ENCODE assay signal across 8 cellular contexts in the genomic region with DNA sequence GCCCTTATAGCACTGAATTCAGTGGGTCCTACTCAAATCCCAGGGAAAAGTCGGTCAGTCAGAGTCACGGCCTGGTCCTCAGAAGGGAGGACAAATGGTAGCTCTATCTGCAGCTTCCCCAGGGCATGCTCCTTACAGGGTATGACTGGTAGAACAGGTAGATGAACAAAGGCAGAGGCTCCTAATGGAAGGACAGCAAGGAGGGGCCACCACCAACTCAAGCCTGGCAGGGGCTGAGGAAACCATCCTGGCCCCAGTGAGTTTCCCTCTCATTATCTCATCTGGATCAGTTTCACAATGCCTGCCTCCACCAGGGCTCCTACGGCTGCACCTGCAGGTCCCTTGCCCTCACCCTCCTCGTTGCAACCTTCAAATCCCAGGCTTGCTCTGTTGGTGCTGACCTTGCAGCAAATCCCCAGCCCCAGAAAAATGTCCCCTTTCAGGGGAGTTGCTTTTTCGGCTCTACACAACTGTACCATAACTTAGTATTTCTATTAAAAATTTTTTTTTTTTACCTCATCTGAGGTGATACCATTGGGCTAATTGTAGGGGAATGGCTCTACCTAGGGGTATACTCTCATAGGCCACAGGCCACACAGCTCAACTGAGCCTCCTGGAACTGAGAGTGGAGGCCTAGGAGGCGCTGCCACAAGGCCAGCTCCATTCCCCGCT. TPM values are rescaled to one million over a fixed set of nuclear protein-coding genes. Genes with fewer than 3 reads are reported as not detected.
DNase-seq lines count a peak whose midpoint lies in the region; ATAC-seq and TF ChIP-seq lines count a peak whose summit lies in the region.

No MANE protein-coding gene starts in this region.

- H3K23ac ChIP-seq in H9 (ENCODE audit: insufficient read length, low read depth, low read length), result no peak overlapping the region

- no peak overlapping the region for H3K18ac ChIP-seq in H9 (ENCODE audit: insufficient read length, low read depth, low read length)

- TF ChIP-seq CTCF in GM06990 (IDR thresholded peaks at IDR 0.05; ENCODE audit: insufficient read depth, low read length, poor library complexity, severe bottlenecking), result peak; percentile 26
- TF ChIP-seq CTCF in H9 (conservative IDR thresholded peaks at IDR 0.05), result 0 out of 3 replicates have a peak, but pooled peaks have one; percentile 13
- TF ChIP-seq CTCF in foreskin fibroblast (IDR thresholded peaks at IDR 0.05; ENCODE audit: low read depth, low read length), result no peak

- no peak overlapping the region for H4K91ac ChIP-seq in H9 (ENCODE audit: insufficient read length, low read depth, low read length)

- no peak overlapping the region for H3K56ac ChIP-seq in H9 (ENCODE audit: insufficient read length, low read depth, low read length)

- H3K27ac Mint-ChIP-seq in H9, result peak overlapping the region in 1 of 3 experiments; percentile 82; a peak in 2 of 7 replicates
- peak overlapping the region; percentile 100 for H3K27ac Mint-ChIP-seq in activated CD4-positive, alpha-beta memory T cell treated with anti-CD3 and anti-CD28 coated beads for 36 hours
- peak overlapping the region; percentile 78 to 98 (median 94) for H3K27ac Mint-ChIP-seq in naive thymus-derived CD8-positive, alpha-beta T cell

- H3K4me3 ChIP-seq in GM06990 (replicated peaks; ENCODE audit: low read depth, low read length) (peak overlapping the region; percentile 26; the same call in 1 of the 2 replicates), foreskin fibroblast (ENCODE audit: low read depth in 1 of 2, low read length in 2 of 2) (no peak overlapping the region)

- no peak overlapping the region for H3K27ac ChIP-seq in H9 (ENCODE audit: insufficient read length, low read depth, low read length)

- no peaks in the 10 kb centered on the region for H3K4me1 ChIP-seq in H9 (ENCODE audit: insufficient read depth, low read length)

- no peak overlapping the region for H3K4me3 Mint-ChIP-seq in H9
- peak overlapping the region; percentile 99 for H3K4me3 Mint-ChIP-seq in activated CD4-positive, alpha-beta memory T cell treated with anti-CD3 and anti-CD28 coated beads for 36 hours
- H3K4me3 Mint-ChIP-seq in naive thymus-derived CD8-positive, alpha-beta T cell, result peak overlapping the region in 7 of 10 donors; percentile 46 to 99 (median 93)

- H3K14ac ChIP-seq in H9 (ENCODE audit: insufficient read depth, low read length), result no peak overlapping the region; the same call in 1 of the 2 replicates

- peaks cover 4% of the 10 kb centered on the region for H3K79me1 ChIP-seq in H9 (ENCODE audit: insufficient read depth, low read depth, low read length, poor library complexity, severe bottlenecking)

- DNase-seq in GM06990 (ENCODE audit: extremely low read depth, insufficient read length) (no peak), H9 (no peak), cerebellum (ENCODE audit: low spot score) (no peak), foreskin fibroblast (no peak), NCI-H774 (lab: John Stamatoyannopoulos, UW) (no peak), NCI-H2171 treated with DMSO at 0.1 percent for 48 hours (lab: John Stamatoyannopoulos, UW) (no peak)
- peak; percentile 66 for DNase-seq in activated CD4-positive, alpha-beta memory T cell treated with anti-CD3 and anti-CD28 coated beads for 36 hours
- DNase-seq in naive thymus-derived CD8-positive, alpha-beta T cell, result peak in 1 of 10 donors; percentile 15

- no peak overlapping the region for H2BK12ac ChIP-seq in H9 (ENCODE audit: insufficient read length, low read depth, low read length)

- WGBS in H9 (ENCODE audit: extremely low coverage, insufficient read length, low lambda C conversion rate), result no CpG with 5 or more reads among the region's 7 CpGs

- H2BK15ac ChIP-seq in H9 (ENCODE audit: low read depth, low read length), result no peak overlapping the region

- CTCF ChIA-PET in activated CD4-positive, alpha-beta memory T cell treated with anti-CD3 and anti-CD28 coated beads for 36 hours (lab: Charles Lee), result interaction anchor here (0.6 to 5.8 kb wide), 7 partner anchors 9 to 1391 kb away, joined by 3 to 46 read pairs (median 4); partner anchors contain the start of gene CCM2

- no peak overlapping the region for H4K8ac ChIP-seq in H9 (replicated peaks; ENCODE audit: insufficient read length, low read depth, low read length)

- no peak overlapping the region for H2AFZ ChIP-seq in H9 (ENCODE audit: low read length)

- intact Hi-C loops in activated CD4-positive, alpha-beta memory T cell treated with anti-CD3 and anti-CD28 coated beads for 36 hours (cut with micrococcal nuclease), result no loop called here

- H2AK5ac ChIP-seq in H9 (ENCODE audit: insufficient read length, low read length), result no peak overlapping the region

- peaks cover 37% of the 10 kb centered on the region for H3K36me3 ChIP-seq in GM06990 (ENCODE audit: control insufficient read depth, insufficient read depth, low read length)

- no peak overlapping the region for H3K4ac ChIP-seq in H9 (ENCODE audit: low read depth, low read length)

- no peaks in the 10 kb centered on the region; a peak in 1 of 5 replicates for H3K9me3 Mint-ChIP-seq in H9
- no peaks in the 10 kb centered on the region for H3K9me3 Mint-ChIP-seq in activated CD4-positive, alpha-beta memory T cell treated with anti-CD3 and anti-CD28 coated beads for 36 hours
- H3K9me3 Mint-ChIP-seq in naive thymus-derived CD8-positive, alpha-beta T cell, result no peaks in the 10 kb centered on the region

- H2BK120ac ChIP-seq in H9 (ENCODE audit: low read depth, low read length, poor library complexity, severe bottlenecking), result no peak overlapping the region

- no peak overlapping the region for H4K5ac ChIP-seq in H9 (ENCODE audit: insufficient read length, low read depth, low read length)

- H4K20me1 ChIP-seq in H9 (ENCODE audit: control insufficient read depth, insufficient read depth, insufficient read length), result no peaks in the 10 kb centered on the region

- H3K27me3 Mint-ChIP-seq in H9 (ENCODE audit: low read depth), result no peaks in the 10 kb centered on the region; the same call in 1 of the 2 replicates
- H3K27me3 Mint-ChIP-seq in activated CD4-positive, alpha-beta memory T cell treated with anti-CD3 and anti-CD28 coated beads for 36 hours, result no peaks in the 10 kb centered on the region
- no peaks in the 10 kb centered on the region for H3K27me3 Mint-ChIP-seq in naive thymus-derived CD8-positive, alpha-beta T cell

- H3K79me2 ChIP-seq in H9 (ENCODE audit: insufficient read depth, low read length), result peaks cover 13% of the 10 kb centered on the region; the same call in 1 of the 2 replicates

- no peaks in the 10 kb centered on the region for H3K9me3 ChIP-seq in H9 (ENCODE audit: control insufficient read depth, low read depth, low read length)

- no peak overlapping the region for H2BK5ac ChIP-seq in H9 (ENCODE audit: insufficient read length, low read length)

- H3K27me3 ChIP-seq in GM06990 (replicated peaks; ENCODE audit: control insufficient read depth, insufficient read depth, low read length) (no peaks in the 10 kb centered on the region), H9 (ENCODE audit: insufficient read depth, low read length) (no peaks in the 10 kb centered on the region)

- H3T11ph ChIP-seq in H9 (ENCODE audit: low read length), result no peak overlapping the region

- H3K4me2 ChIP-seq in H9 (ENCODE audit: insufficient read depth, insufficient read length, low read length), result no peak overlapping the region

- H3K9ac ChIP-seq in H9 (ENCODE audit: extremely low read depth, insufficient read length, low read length), result no peak overlapping the region

- peaks cover 38 to 76% (median 39%) of the 10 kb centered on the region in 3 experiments for H3K36me3 Mint-ChIP-seq in H9 (ENCODE audit: insufficient read depth in 1 of 3, low read depth in 3 of 3)
- H3K36me3 Mint-ChIP-seq in activated CD4-positive, alpha-beta memory T cell treated with anti-CD3 and anti-CD28 coated beads for 36 hours, result peaks cover 78% of the 10 kb centered on the region
- H3K36me3 Mint-ChIP-seq in naive thymus-derived CD8-positive, alpha-beta T cell, result peaks cover 8 to 55% (median 22%) of the 10 kb centered on the region in 3 donors

- H2BK20ac ChIP-seq in H9 (ENCODE audit: low read depth, low read length, poor library complexity, severe bottlenecking), result no peak overlapping the region

- ATAC-seq in naive thymus-derived CD8-positive, alpha-beta T cell, result no peak

- peaks cover 3% of the 10 kb centered on the region for H3K23me2 ChIP-seq in H9 (ENCODE audit: insufficient read length, low read depth, low read length, poor library complexity, severe bottlenecking)

- POLR2A ChIA-PET in activated CD4-positive, alpha-beta memory T cell treated with anti-CD3 and anti-CD28 coated beads for 36 hours (lab: Charles Lee), result interaction anchor here (0.7 to 11.0 kb wide), 15 partner anchors 9 to 343 kb away, joined by 3 to 208 read pairs (median 7); partner anchors contain the start of genes CCM2, H2AZ2, PURB and TBRG4
- POLR2A ChIA-PET in naive thymus-derived CD8-positive, alpha-beta T cell (lab: Charles Lee), result interaction anchor here (0.6 to 10.5 kb wide), 9 partner anchors 10 to 491 kb away, joined by 3 to 207 read pairs (median 4); partner anchors contain the start of gene TBRG4

- H3K4me1 Mint-ChIP-seq in H9, result peaks cover 16 to 20% of the 10 kb centered on the region in 2 experiments
- H3K4me1 Mint-ChIP-seq in activated CD4-positive, alpha-beta memory T cell treated with anti-CD3 and anti-CD28 coated beads for 36 hours (ENCODE audit: low read depth), result peaks cover 62% of the 10 kb centered on the region
- peaks cover 37 to 89% (median 84%) of the 10 kb centered on the region in 4 donors for H3K4me1 Mint-ChIP-seq in naive thymus-derived CD8-positive, alpha-beta T cell

RNA-seq across cellular contexts. Expression of gene MYO1G, which starts 2.4 kb away (rescaled TPM):
- total RNA-seq in H9 (2021) (0.55 and 0.57 TPM in 2 replicates), cerebellum (0.54 TPM)
- 100 to 1,000 TPM; 429 to 436 TPM for total RNA-seq in activated CD4-positive, alpha-beta memory T cell treated with anti-CD3 and anti-CD28 coated beads for 36 hours
- 10 to 100 TPM; 44.4 to 44.5 TPM for total RNA-seq in naive thymus-derived CD8-positive, alpha-beta T cell
- 100 to 1,000 TPM in 1 of 3 donors, 10 to 100 TPM in 2; 60.0 to 106 (median 73.8) TPM for polyA plus RNA-seq in naive thymus-derived CD8-positive, alpha-beta T cell

RNA-seq across cellular contexts. Expression of gene CCM2, which starts 18.8 kb away (rescaled TPM):
- total RNA-seq in H9 (2021), result 30.4 and 30.5 TPM in 2 replicates
- 10 to 100 TPM; 85.2 to 89.6 TPM for total RNA-seq in activated CD4-positive, alpha-beta memory T cell treated with anti-CD3 and anti-CD28 coated beads for 36 hours
- 100 to 1,000 TPM; 160 to 167 TPM for total RNA-seq in naive thymus-derived CD8-positive, alpha-beta T cell
- 10 to 100 TPM; 49.9 to 81.7 (median 63.2) TPM for polyA plus RNA-seq in naive thymus-derived CD8-positive, alpha-beta T cell
- 18.8 TPM for total RNA-seq in cerebellum

Comparison
In these comparisons a context has a peak if more than half of its experiments do, and no peak if none do; other contexts are left out.
1. H3K4me3 Mint-ChIP-seq: peak in activated CD4-positive, alpha-beta memory T cell treated with anti-CD3 and anti-CD28 coated beads for 36 hours (single experiment) and naive thymus-derived CD8-positive, alpha-beta T cell (7 of 10); none in H9 (0 of 2).
2. RNA of gene MYO1G, which starts 2.4 kb away (total RNA-seq): 429 to 436 TPM in activated CD4-positive, alpha-beta memory T cell treated with anti-CD3 and anti-CD28 coated beads for 36 hours and 44.4 to 44.5 TPM in naive thymus-derived CD8-positive, alpha-beta T cell; 0.55 to 0.57 TPM in H9 and 0.54 TPM in cerebellum (single experiment); every median in the first group is over 10 times any median in the second.